Comparison of ENCODE assay signal across 2 cellular contexts in genomic region chr2:151791545-151791944, GRCh38.
TF ChIP-seq lines count a peak whose summit lies in the region.

No MANE protein-coding gene starts in this region.

TF ChIP-seq in HepG2, 621 proteins besides CTCF, POLR2A, EP300 and RAD21:
- TF ChIP-seq ZNF18 (CRISPR knock-in tag; IDR thresholded peaks at IDR 0.05; ENCODE audit: insufficient replicate concordance) = no peak
- no peak for TF ChIP-seq TOPORS (CRISPR knock-in tag; IDR thresholded peaks at IDR 0.05)
- no peak for TF ChIP-seq ZFP62 (CRISPR knock-in tag; IDR thresholded peaks at IDR 0.05)
- no peak for TF ChIP-seq ZNF629 (CRISPR knock-in tag; conservative IDR thresholded peaks at IDR 0.05)
- TF ChIP-seq EZH2 (conservative IDR thresholded peaks at IDR 0.05; ENCODE audit: low read depth, low read length) = no peak
- peak; percentile 11 for TF ChIP-seq AGO2 (optimal IDR thresholded peaks at IDR 0.05; ENCODE audit: low read depth, low read length)

TF ChIP-seq in H1, 55 proteins besides CTCF, POLR2A, EP300 and RAD21:
- TF ChIP-seq KDM4A (IDR thresholded peaks at IDR 0.05; ENCODE audit: low read depth, low read length, severe bottlenecking) (no peak), KDM1A (IDR thresholded peaks at IDR 0.05; ENCODE audit: borderline replicate concordance, low read length) (peak; percentile 36; the same call in 1 of the 2 replicates), CEBPB (IDR thresholded peaks at IDR 0.05; ENCODE audit: low read depth, low read length) (no peak)
